Comparison of ENCODE assay signal across 1 cellular context in genomic region chr19:48627211-48627864, GRCh38.
TF ChIP-seq lines count a peak whose summit lies in the region.

No MANE protein-coding gene starts in this region.

TF ChIP-seq in HEK293, 187 proteins besides CTCF, POLR2A, EP300 and RAD21 (continued from another document):
- peak; percentile 82 for TF ChIP-seq GLIS1 (tag by site-specific recombination; IDR thresholded peaks at IDR 0.05)
